Comparison of ENCODE assay signal across 24 cellular contexts in the genomic region with DNA sequence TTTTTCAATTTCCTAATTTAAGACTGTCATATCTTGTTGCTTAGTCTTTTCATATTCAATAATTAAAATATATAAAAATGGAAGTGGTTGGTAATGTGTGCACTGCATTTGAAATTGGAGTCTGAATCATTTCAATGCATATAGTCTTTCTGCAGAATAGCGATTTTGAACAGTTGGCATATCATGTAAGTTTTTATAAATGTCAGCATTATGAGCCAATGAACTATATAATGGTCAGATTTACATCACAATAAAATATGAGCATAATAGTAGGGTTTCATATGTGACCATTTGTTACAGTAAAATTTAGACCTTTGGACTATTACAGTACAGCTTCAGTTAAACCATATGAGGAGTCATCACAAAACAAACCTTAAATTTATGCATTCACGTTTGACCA. TPM values are rescaled to one million over a fixed set of nuclear protein-coding genes. Genes with fewer than 3 reads are reported as not detected.
"Had no signal": no experiment of that assay in that cellular context is flagged by ENCODE, and none has a peak within 500 bp of the region (broad histone marks: within the 10 kb centered on the region; RNA-seq: fewer than 3 reads in every experiment).

No MANE protein-coding gene starts in this region.

- H3K27me3 ChIP-seq: brain microvascular endothelial cell had no signal

- ATAC-seq: activated CD8-positive, alpha-beta memory T cell treated with anti-CD3 and anti-CD28 coated beads, Interleukin-2, amount 10 ng/mL, durations not matched to agents 7 days and 5 days; activated naive CD4-positive, alpha-beta T cell treated with anti-CD3 and anti-CD28 coated beads, Interleukin-2, amount 50 U/mL, for 72 hours; activated naive CD8-positive, alpha-beta T cell treated with anti-CD3 and anti-CD28 coated beads, Interleukin-2, amount 50 U/mL, for 24 hours; T-helper 17 cell; WTC11 had no signal

- H3K4me3 Mint-ChIP-seq: activated CD4-positive, alpha-beta T cell treated with anti-CD3 and anti-CD28 coated beads, Interleukin-2, amount 10 ng/mL, durations not matched to agents 24 days and 14 days; activated CD8-positive, alpha-beta memory T cell treated with anti-CD3 and anti-CD28 coated beads, Interleukin-2, amount 10 ng/mL, durations not matched to agents 7 days and 5 days; activated naive CD8-positive, alpha-beta T cell treated with anti-CD3 and anti-CD28 coated beads, Interleukin-2, amount 50 U/mL, for 24 hours; activated T-cell treated with anti-CD3 and anti-CD28 coated beads, Interleukin-2, amount 50 U/mL, for 24 hours; activated T-helper 1 cell treated with anti-CD3 and anti-CD28 coated beads, Interleukin-12 subunit alpha, Interleukin-12 subunit beta, Interleukin-2, Interleukin-4 antibody, amounts not matched to agents 30 ng/mL and 10 ng/mL and 1 ng/mL, durations not matched to agents 14 hours and 24 hours and 36 hours; T-helper 17 cell; WTC11 had no signal

- H3K27ac Mint-ChIP-seq: activated CD4-positive, alpha-beta T cell treated with anti-CD3 and anti-CD28 coated beads, Interleukin-2, amount 10 ng/mL, durations not matched to agents 24 days and 14 days; activated CD8-positive, alpha-beta memory T cell treated with anti-CD3 and anti-CD28 coated beads, Interleukin-2, amount 10 ng/mL, durations not matched to agents 7 days and 5 days; activated naive CD4-positive, alpha-beta T cell treated with anti-CD3 and anti-CD28 coated beads, Interleukin-2, amount 50 U/mL, for 72 hours; activated naive CD8-positive, alpha-beta T cell treated with anti-CD3 and anti-CD28 coated beads, Interleukin-2, amount 50 U/mL, for 24 hours; activated T-cell treated with anti-CD3 and anti-CD28 coated beads, Interleukin-2, amount 50 U/mL, for 24 hours; activated T-helper 1 cell treated with anti-CD3 and anti-CD28 coated beads, Interleukin-12 subunit alpha, Interleukin-12 subunit beta, Interleukin-2, Interleukin-4 antibody, amounts not matched to agents 30 ng/mL and 10 ng/mL and 1 ng/mL, durations not matched to agents 14 hours and 24 hours and 36 hours; T-helper 17 cell; WTC11 had no signal

- H3K27ac ChIP-seq: brain microvascular endothelial cell had no signal

- H3K9me3 Mint-ChIP-seq: activated CD4-positive, alpha-beta T cell treated with anti-CD3 and anti-CD28 coated beads, Interleukin-2, amount 10 ng/mL, durations not matched to agents 24 days and 14 days; activated naive CD4-positive, alpha-beta T cell treated with anti-CD3 and anti-CD28 coated beads, Interleukin-2, amount 50 U/mL, for 72 hours; activated naive CD8-positive, alpha-beta T cell treated with anti-CD3 and anti-CD28 coated beads, Interleukin-2, amount 50 U/mL, for 24 hours; activated T-cell treated with anti-CD3 and anti-CD28 coated beads, Interleukin-2, amount 50 U/mL, for 24 hours; activated T-helper 1 cell treated with anti-CD3 and anti-CD28 coated beads, Interleukin-12 subunit alpha, Interleukin-12 subunit beta, Interleukin-2, Interleukin-4 antibody, amounts not matched to agents 30 ng/mL and 10 ng/mL and 1 ng/mL, durations not matched to agents 14 hours and 24 hours and 36 hours; WTC11 had no signal

- DNase-seq: activated CD4-positive, alpha-beta T cell treated with anti-CD3 and anti-CD28 coated beads, Interleukin-2, amount 10 ng/mL, durations not matched to agents 24 days and 14 days; activated CD4-positive, alpha-beta T cell treated with anti-CD3 and anti-CD28 coated beads, Interleukin-2, amount 50 U/mL, for 48 hours; activated CD4-positive, CD25-positive, alpha-beta regulatory T cell treated with anti-CD3 and anti-CD28 coated beads, Interleukin-2, amount 50 U/mL, for 72 hours; activated CD8-positive, alpha-beta memory T cell treated with anti-CD3 and anti-CD28 coated beads, Interleukin-2, amount 10 ng/mL, durations not matched to agents 7 days and 5 days; activated effector memory CD4-positive, alpha-beta T cell treated with Interleukin-2 at 50 U/mL for 16 hours; activated naive CD4-positive, alpha-beta T cell; activated naive CD8-positive, alpha-beta T cell treated with anti-CD3 and anti-CD28 coated beads, Interleukin-2, amount 50 U/mL, for 24 hours; activated T-cell treated with anti-CD3 and anti-CD28 coated beads, Interleukin-2, amount 50 U/mL, for 24 hours; amniotic stem cell; brain microvascular endothelial cell; Karpas-422; NCI-H1048; NCI-H146; NCI-H187 treated with DMSO at 0.1 percent for 48 hours; NCI-H2081 treated with DMSO at 0.1 percent for 48 hours; NCI-H446; NCI-H524; SIG-M5; T-helper 17 cell; T-helper 9 cell had no signal

RNA-seq across cellular contexts. Expression of a gene that starts 50.9 kb away (rescaled TPM):
- total RNA-seq: activated CD4-positive, alpha-beta T cell treated with anti-CD3 and anti-CD28 coated beads, Interleukin-2, amount 10 ng/mL, durations not matched to agents 24 days and 14 days; activated CD8-positive, alpha-beta memory T cell treated with anti-CD3 and anti-CD28 coated beads, Interleukin-2, amount 10 ng/mL, durations not matched to agents 7 days and 5 days; activated naive CD4-positive, alpha-beta T cell treated with anti-CD3 and anti-CD28 coated beads, Interleukin-2, amount 50 U/mL, for 72 hours; activated T-helper 1 cell treated with anti-CD3 and anti-CD28 coated beads, Interleukin-12 subunit alpha, Interleukin-12 subunit beta, Interleukin-2, Interleukin-4 antibody, amounts not matched to agents 30 ng/mL and 10 ng/mL and 1 ng/mL, durations not matched to agents 14 hours and 24 hours and 36 hours; cardiac septum; T-helper 17 cell; WTC11 had no signal
